In the genomic region with DNA sequence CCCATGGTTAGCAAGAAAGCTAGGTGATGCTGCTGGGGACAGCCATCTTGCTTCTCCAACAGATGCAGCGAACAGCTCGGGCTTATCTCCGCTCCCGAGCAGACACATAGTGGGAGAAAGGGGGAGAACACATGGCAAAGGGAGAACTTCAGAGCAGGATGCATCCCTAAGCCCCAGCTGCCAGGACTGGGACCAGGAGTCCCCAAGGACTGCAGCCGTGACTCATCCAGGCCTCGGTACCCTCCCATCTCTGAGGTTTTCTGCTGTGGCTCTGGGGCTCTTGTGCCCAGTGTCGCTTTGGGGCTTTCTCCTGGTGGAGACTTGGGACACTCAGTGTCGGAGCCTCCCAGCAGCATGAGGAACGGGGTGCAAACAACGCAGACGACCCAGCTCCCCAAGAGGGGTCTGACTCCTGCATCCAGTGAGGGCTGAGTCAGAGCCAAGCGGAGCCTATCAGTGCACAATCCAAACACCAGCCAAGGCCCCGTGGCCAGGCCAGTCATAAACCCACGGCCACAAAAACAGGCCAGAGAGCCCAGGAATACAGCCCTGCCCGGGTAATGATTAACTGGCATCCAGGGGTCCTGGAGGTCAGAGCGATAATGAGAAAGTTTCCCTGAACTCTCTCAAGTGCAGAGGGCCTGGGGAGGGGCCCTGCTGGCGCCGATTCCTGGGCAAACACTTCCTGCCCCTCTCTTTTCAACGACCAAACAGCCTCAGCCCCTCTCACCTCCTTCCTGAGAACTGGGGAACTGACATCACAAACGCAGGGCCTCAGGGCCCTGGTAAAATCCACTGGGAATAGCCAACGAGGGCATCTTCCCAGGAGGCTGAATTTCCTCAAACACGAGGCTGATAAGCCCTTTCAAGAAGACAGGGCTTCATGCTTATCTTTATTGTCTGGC, we compare ENCODE assay signal across 1 cellular context.
TF ChIP-seq lines count a peak whose summit lies in the region.

No MANE protein-coding gene starts in this region.

TF ChIP-seq in IMR-90, 13 proteins besides CTCF, POLR2A, EP300 and RAD21:
- TF ChIP-seq BHLHE40 (IDR thresholded peaks at IDR 0.05; ENCODE audit: low read depth, low read length) (no peak), FOS (IDR thresholded peaks at IDR 0.05; ENCODE audit: low read depth, low read length) (no peak), CHD1 (IDR thresholded peaks at IDR 0.05; ENCODE audit: low read depth, low read length) (no peak), RFX5 (IDR thresholded peaks at IDR 0.05; ENCODE audit: low read depth, low read length) (no peak), MAFK (IDR thresholded peaks at IDR 0.05; ENCODE audit: low read depth, low read length) (no peak), RCOR1 (IDR thresholded peaks at IDR 0.05; ENCODE audit: insufficient replicate concordance, low read length) (no peak), MAZ (IDR thresholded peaks at IDR 0.05; ENCODE audit: borderline replicate concordance, low read depth, low read length) (no peak), SMC3 (IDR thresholded peaks at IDR 0.05; ENCODE audit: low read depth, low read length) (no peak)
- TF ChIP-seq, protein P1, sequence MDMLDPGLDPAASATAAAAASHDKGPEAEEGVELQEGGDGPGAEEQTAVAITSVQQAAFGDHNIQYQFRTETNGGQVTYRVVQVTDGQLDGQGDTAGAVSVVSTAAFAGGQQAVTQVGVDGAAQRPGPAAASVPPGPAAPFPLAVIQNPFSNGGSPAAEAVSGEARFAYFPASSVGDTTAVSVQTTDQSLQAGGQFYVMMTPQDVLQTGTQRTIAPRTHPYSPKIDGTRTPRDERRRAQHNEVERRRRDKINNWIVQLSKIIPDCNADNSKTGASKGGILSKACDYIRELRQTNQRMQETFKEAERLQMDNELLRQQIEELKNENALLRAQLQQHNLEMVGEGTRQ (IDR thresholded peaks at IDR 0.05; ENCODE audit: low read depth, low read length) = no peak
TF ChIP-seq in IMR-90: peak in this region for 0.
